ENCODE assay signal across 8 cellular contexts in the genomic region with DNA sequence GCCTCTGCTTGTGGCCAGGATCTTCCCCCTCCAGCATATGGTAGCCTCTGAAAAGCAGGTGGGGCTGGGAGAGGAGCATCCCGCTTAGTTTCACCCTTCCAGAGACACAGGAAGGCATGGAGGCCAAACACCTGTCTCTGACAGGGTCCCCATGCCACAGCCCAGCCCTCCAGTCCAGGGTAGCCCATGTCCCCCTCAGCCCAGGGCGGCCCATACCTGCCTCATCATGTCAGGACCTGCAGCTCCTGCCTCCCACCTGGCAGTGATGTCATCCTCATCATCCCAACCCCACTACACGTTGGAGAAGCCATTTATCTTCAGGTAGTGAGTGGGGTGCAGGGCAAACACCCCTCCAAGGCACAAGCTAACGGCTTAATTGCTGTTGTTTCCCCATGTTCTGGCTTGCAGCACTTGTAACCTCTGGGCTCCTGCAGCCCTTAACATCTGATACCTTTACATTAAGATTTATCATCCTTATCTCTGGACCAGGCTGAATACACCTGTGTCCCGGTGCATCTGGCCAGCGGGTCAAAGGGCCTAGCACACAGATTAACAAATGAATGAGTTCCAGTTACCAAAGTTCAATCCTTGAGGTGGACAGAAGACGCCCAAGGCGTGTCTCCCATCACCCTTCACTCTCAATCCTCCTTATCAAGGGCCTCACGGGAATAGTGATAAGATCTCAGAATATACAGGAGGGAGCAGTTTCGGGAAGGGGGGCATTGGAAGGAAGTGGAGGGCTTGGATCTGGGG. TPM values are rescaled to one million over a fixed set of nuclear protein-coding genes. Genes with fewer than 3 reads are reported as not detected.
A peak's percentile ranks its signal among the peaks of the same experiment; 100 is the strongest.
DNase-seq lines count a peak whose midpoint lies in the region; ATAC-seq and TF ChIP-seq lines count a peak whose summit lies in the region.

No MANE protein-coding gene starts in this region.

- peaks cover 9% of the 10 kb centered on the region for H3K9me3 Mint-ChIP-seq in activated T-cell treated with anti-CD3 and anti-CD28 coated beads, Interleukin-2, amount 50 U/mL, for 4 hours
- H3K9me3 Mint-ChIP-seq in activated naive CD8-positive, alpha-beta T cell treated with anti-CD3 and anti-CD28 coated beads for 36 hours, result peaks cover 7% of the 10 kb centered on the region

- DNase-seq in activated T-cell treated with anti-CD3 and anti-CD28 coated beads, Interleukin-2, amount 50 U/mL, for 4 hours, result no peak
- DNase-seq in activated T-cell treated with anti-CD3 and anti-CD28 coated beads, Interleukin-2, amount 50 U/mL, for 1 hour, result no peak
- DNase-seq in activated naive CD8-positive, alpha-beta T cell treated with anti-CD3 and anti-CD28 coated beads for 36 hours, result no peak
- DNase-seq in left lung (no peak), T-helper 9 cell (no peak), epidermal melanocyte (ENCODE audit: insufficient read length, low spot score) (no peak)
- DNase-seq in activated CD8-positive, alpha-beta memory T cell treated with anti-CD3 and anti-CD28 coated beads, Interleukin-2, amount 50 U/mL, for 48 hours, result no peak

- H3K27ac Mint-ChIP-seq in activated naive CD8-positive, alpha-beta T cell treated with anti-CD3 and anti-CD28 coated beads for 36 hours, result peak overlapping the region; percentile 71

- WGBS in thymus, result 51% methylated on average over 10 of the region's 10 CpGs

- TF ChIP-seq CTCF in left lung (IDR thresholded peaks at IDR 0.05), result no peak

- H3K4me1 ChIP-seq in left lung, result peaks cover 4 to 24% of the 10 kb centered on the region in 2 donors
- H3K4me1 ChIP-seq in thymus (ENCODE audit: control insufficient read depth, insufficient read depth, low read length), result peaks cover 10% of the 10 kb centered on the region

- H3K27ac ChIP-seq in left lung, result peak overlapping the region in 1 of 2 donors; percentile 65
- H3K27ac ChIP-seq in thymus (ENCODE audit: low read depth), result no peak overlapping the region

- H3K36me3 Mint-ChIP-seq in activated T-cell treated with anti-CD3 and anti-CD28 coated beads, Interleukin-2, amount 50 U/mL, for 4 hours (ENCODE audit: insufficient read depth), result peaks cover 8% of the 10 kb centered on the region
- peaks cover 20% of the 10 kb centered on the region for H3K36me3 Mint-ChIP-seq in activated naive CD8-positive, alpha-beta T cell treated with anti-CD3 and anti-CD28 coated beads for 36 hours

- peaks cover 21% of the 10 kb centered on the region for H3K4me1 Mint-ChIP-seq in activated T-cell treated with anti-CD3 and anti-CD28 coated beads, Interleukin-2, amount 50 U/mL, for 4 hours (ENCODE audit: low read depth)
- peaks cover 14% of the 10 kb centered on the region for H3K4me1 Mint-ChIP-seq in activated naive CD8-positive, alpha-beta T cell treated with anti-CD3 and anti-CD28 coated beads for 36 hours

- intact Hi-C loops in left lung (cut with DNase I), result no loop called here

- H3K4me3 Mint-ChIP-seq in activated T-cell treated with anti-CD3 and anti-CD28 coated beads, Interleukin-2, amount 50 U/mL, for 4 hours, result peak overlapping the region; percentile 93
- peak overlapping the region; percentile 92 for H3K4me3 Mint-ChIP-seq in activated naive CD8-positive, alpha-beta T cell treated with anti-CD3 and anti-CD28 coated beads for 36 hours

- no peaks in the 10 kb centered on the region for H3K27me3 ChIP-seq in left lung
- no peaks in the 10 kb centered on the region for H3K27me3 ChIP-seq in thymus (ENCODE audit: control insufficient read depth, insufficient read depth)

- peaks cover 9% of the 10 kb centered on the region for H3K27me3 Mint-ChIP-seq in activated T-cell treated with anti-CD3 and anti-CD28 coated beads, Interleukin-2, amount 50 U/mL, for 4 hours (ENCODE audit: low read depth)
- H3K27me3 Mint-ChIP-seq in activated naive CD8-positive, alpha-beta T cell treated with anti-CD3 and anti-CD28 coated beads for 36 hours, result peaks cover 4% of the 10 kb centered on the region

- H3K9me3 ChIP-seq in left lung, result peaks cover 0 to 6% of the 10 kb centered on the region in 2 donors
- H3K9me3 ChIP-seq in thymus (ENCODE audit: control insufficient read depth), result no peaks in the 10 kb centered on the region

- H3K4me3 ChIP-seq in left lung, result peak overlapping the region; percentile 62 to 72
- peak overlapping the region; percentile 61 for H3K4me3 ChIP-seq in thymus (ENCODE audit: low read length)

- no peak for ATAC-seq in activated T-cell treated with anti-CD3 and anti-CD28 coated beads, Interleukin-2, amount 50 U/mL, for 4 hours
- no peak for ATAC-seq in left lung

- no peaks in the 10 kb centered on the region for H3K36me3 ChIP-seq in left lung
- H3K36me3 ChIP-seq in thymus (ENCODE audit: control insufficient read depth, insufficient read depth), result no peaks in the 10 kb centered on the region

RNA-seq across cellular contexts. Expression of a gene that starts 22.2 kb away (rescaled TPM):
- 1 to 10 TPM; 5.3 to 7.5 (median 6.0) TPM for total RNA-seq in activated T-cell treated with anti-CD3 and anti-CD28 coated beads, Interleukin-2, amount 50 U/mL, for 4 hours
- 10 to 100 TPM in 1 of 2 experiments, 1 to 10 TPM in 1; 8.9 to 10.1 TPM for total RNA-seq in activated naive CD8-positive, alpha-beta T cell treated with anti-CD3 and anti-CD28 coated beads for 36 hours
- 10 to 100 TPM in 1 of 2 donors, 1 to 10 TPM in 1; 9.4 to 13.3 TPM for total RNA-seq in left lung
- polyA plus RNA-seq in thymus, result 3.9 TPM

RNA-seq across cellular contexts. Expression of a gene that starts 36.9 kb away (rescaled TPM):
- total RNA-seq in activated T-cell treated with anti-CD3 and anti-CD28 coated beads, Interleukin-2, amount 50 U/mL, for 4 hours, result under 1 TPM in 1 of 3 donors, not detected in 2; 0.11 TPM
- not detected for total RNA-seq in activated naive CD8-positive, alpha-beta T cell treated with anti-CD3 and anti-CD28 coated beads for 36 hours
- total RNA-seq in left lung, result 10 to 100 TPM in 1 of 2 donors, not detected in 1; 11.0 TPM
- not detected for polyA plus RNA-seq in thymus

RNA-seq across cellular contexts. Expression of a gene that starts 53.3 kb away (rescaled TPM):
- not detected for total RNA-seq in activated T-cell treated with anti-CD3 and anti-CD28 coated beads, Interleukin-2, amount 50 U/mL, for 4 hours
- under 1 TPM; 0.14 to 0.36 TPM for total RNA-seq in activated naive CD8-positive, alpha-beta T cell treated with anti-CD3 and anti-CD28 coated beads for 36 hours
- total RNA-seq in left lung, result 10 to 100 TPM; 13.4 to 59.9 TPM
- polyA plus RNA-seq in thymus, result 7.3 TPM

Comparison
In these comparisons a context has a peak if more than half of its experiments do, and no peak if none do; other contexts are left out.
1. RNA of a gene that starts 53.3 kb away (total RNA-seq): 13.4 to 59.9 TPM in left lung; 0.14 to 0.36 TPM in activated naive CD8-positive, alpha-beta T cell treated with anti-CD3 and anti-CD28 coated beads for 36 hours and not detected in activated T-cell treated with anti-CD3 and anti-CD28 coated beads, Interleukin-2, amount 50 U/mL, for 4 hours; every median in the first group is over 10 times any median in the second.